Comparison of ENCODE assay signal across 2 cellular contexts in the genomic region with DNA sequence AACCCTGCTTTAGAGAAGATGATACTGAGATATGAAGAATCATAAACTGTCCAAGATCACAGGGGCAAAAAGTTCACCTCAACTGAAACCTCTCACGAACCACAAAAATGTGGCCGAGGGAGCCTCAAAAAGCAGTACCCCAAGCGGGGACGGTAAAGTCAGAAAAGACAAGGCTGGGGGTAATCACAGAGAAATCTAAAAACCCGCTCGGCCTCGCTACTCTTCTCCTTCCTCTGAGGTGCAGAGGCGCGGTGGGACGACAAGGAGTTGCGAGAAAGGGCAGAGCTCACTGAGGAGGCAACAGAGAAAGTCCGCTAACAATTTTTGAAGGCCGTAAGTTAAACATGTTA.
TF ChIP-seq lines count a peak whose summit lies in the region.

No MANE protein-coding gene starts in this region.

TF ChIP-seq in GM23338, 12 proteins besides CTCF, POLR2A, EP300 and RAD21 (continued from another document):
- TF ChIP-seq, protein P1, sequence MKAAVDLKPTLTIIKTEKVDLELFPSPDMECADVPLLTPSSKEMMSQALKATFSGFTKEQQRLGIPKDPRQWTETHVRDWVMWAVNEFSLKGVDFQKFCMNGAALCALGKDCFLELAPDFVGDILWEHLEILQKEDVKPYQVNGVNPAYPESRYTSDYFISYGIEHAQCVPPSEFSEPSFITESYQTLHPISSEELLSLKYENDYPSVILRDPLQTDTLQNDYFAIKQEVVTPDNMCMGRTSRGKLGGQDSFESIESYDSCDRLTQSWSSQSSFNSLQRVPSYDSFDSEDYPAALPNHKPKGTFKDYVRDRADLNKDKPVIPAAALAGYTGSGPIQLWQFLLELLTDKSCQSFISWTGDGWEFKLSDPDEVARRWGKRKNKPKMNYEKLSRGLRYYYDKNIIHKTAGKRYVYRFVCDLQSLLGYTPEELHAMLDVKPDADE (IDR thresholded peaks at IDR 0.05): no peak
- TF ChIP-seq ZNF331 (CRISPR knock-in tag; IDR thresholded peaks at IDR 0.05; ENCODE audit: low read depth) (no peak), POLR2AphosphoS5 (IDR thresholded peaks at IDR 0.05; ENCODE audit: low read depth) (no peak)
TF ChIP-seq in GM23338: peak in this region for 0.

TF ChIP-seq in neural cell, 6 proteins besides CTCF, POLR2A, EP300 and RAD21 (continued from another document):
- TF ChIP-seq, protein P2, sequence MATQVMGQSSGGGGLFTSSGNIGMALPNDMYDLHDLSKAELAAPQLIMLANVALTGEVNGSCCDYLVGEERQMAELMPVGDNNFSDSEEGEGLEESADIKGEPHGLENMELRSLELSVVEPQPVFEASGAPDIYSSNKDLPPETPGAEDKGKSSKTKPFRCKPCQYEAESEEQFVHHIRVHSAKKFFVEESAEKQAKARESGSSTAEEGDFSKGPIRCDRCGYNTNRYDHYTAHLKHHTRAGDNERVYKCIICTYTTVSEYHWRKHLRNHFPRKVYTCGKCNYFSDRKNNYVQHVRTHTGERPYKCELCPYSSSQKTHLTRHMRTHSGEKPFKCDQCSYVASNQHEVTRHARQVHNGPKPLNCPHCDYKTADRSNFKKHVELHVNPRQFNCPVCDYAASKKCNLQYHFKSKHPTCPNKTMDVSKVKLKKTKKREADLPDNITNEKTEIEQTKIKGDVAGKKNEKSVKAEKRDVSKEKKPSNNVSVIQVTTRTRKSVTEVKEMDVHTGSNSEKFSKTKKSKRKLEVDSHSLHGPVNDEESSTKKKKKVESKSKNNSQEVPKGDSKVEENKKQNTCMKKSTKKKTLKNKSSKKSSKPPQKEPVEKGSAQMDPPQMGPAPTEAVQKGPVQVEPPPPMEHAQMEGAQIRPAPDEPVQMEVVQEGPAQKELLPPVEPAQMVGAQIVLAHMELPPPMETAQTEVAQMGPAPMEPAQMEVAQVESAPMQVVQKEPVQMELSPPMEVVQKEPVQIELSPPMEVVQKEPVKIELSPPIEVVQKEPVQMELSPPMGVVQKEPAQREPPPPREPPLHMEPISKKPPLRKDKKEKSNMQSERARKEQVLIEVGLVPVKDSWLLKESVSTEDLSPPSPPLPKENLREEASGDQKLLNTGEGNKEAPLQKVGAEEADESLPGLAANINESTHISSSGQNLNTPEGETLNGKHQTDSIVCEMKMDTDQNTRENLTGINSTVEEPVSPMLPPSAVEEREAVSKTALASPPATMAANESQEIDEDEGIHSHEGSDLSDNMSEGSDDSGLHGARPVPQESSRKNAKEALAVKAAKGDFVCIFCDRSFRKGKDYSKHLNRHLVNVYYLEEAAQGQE (IDR thresholded peaks at IDR 0.05; ENCODE audit: borderline replicate concordance): no peak
- TF ChIP-seq EZH2 (IDR thresholded peaks at IDR 0.05; ENCODE audit: borderline replicate concordance, insufficient read depth, low read length, poor library complexity, severe bottlenecking): no peak
- no peak for TF ChIP-seq POLR2AphosphoS5 (IDR thresholded peaks at IDR 0.05)
- no peak for TF ChIP-seq SMC3 (conservative IDR thresholded peaks at IDR 0.05; ENCODE audit: poor library complexity)
- TF ChIP-seq MXI1 (conservative IDR thresholded peaks at IDR 0.05; ENCODE audit: poor library complexity, severe bottlenecking): no peak
